In genomic region chr19:7494416-7495098, GRCh38 we compare ENCODE assay signal across 1 cellular context.
TF ChIP-seq lines count a peak whose summit lies in the region.

No MANE protein-coding gene starts in this region.

TF ChIP-seq in HepG2, 621 proteins besides CTCF, POLR2A, EP300 and RAD21 (continued from another document and continues in another):
- TF ChIP-seq ZGPAT (CRISPR knock-in tag; IDR thresholded peaks at IDR 0.05) (peak; percentile 63), THAP11 (CRISPR knock-in tag; IDR thresholded peaks at IDR 0.05) (peak; percentile 51; the same call in 1 of the 2 replicates), RFX1 (IDR thresholded peaks at IDR 0.05) (peak; percentile 52; the same call in 1 of the 2 replicates), TEF (CRISPR knock-in tag; IDR thresholded peaks at IDR 0.05) (no peak), BRD4 (CRISPR knock-in tag; IDR thresholded peaks at IDR 0.05) (0 out of 2 replicates have a peak, but pooled peaks have one; percentile 19), ZBTB38 (CRISPR knock-in tag; IDR thresholded peaks at IDR 0.05) (peak; percentile 49; the same call in 1 of the 2 replicates), NFE2L2 (IDR thresholded peaks at IDR 0.05; ENCODE audit: low read length) (no peak), ZMAT5 (CRISPR knock-in tag; IDR thresholded peaks at IDR 0.05; ENCODE audit: borderline replicate concordance, low read depth) (no peak), RAD51 (IDR thresholded peaks at IDR 0.05; ENCODE audit: borderline replicate concordance) (no peak; the same call in 1 of the 2 replicates), SOX6 (IDR thresholded peaks at IDR 0.05) (no peak), SOX6 (CRISPR knock-in tag; IDR thresholded peaks at IDR 0.05) (peak; percentile 63; the same call in 1 of the 2 replicates), RARA (CRISPR knock-in tag; IDR thresholded peaks at IDR 0.05) (peak; percentile 44; the same call in 1 of the 2 replicates), KAT8 (CRISPR knock-in tag; IDR thresholded peaks at IDR 0.05) (peak; percentile 51), TAF1 (CRISPR knock-in tag; IDR thresholded peaks at IDR 0.05) (peak; percentile 57; the same call in 1 of the 2 replicates), ETV5 (CRISPR knock-in tag; IDR thresholded peaks at IDR 0.05; ENCODE audit: borderline replicate concordance) (peak; percentile 50; the same call in 1 of the 2 replicates), TFE3 (CRISPR knock-in tag; IDR thresholded peaks at IDR 0.05) (peak; percentile 76), ZFP36L1 (CRISPR knock-in tag; IDR thresholded peaks at IDR 0.05) (peak; percentile 77), ZNF331 (CRISPR knock-in tag; IDR thresholded peaks at IDR 0.05) (no peak), HNF1B (CRISPR knock-in tag; IDR thresholded peaks at IDR 0.05) (0 out of 2 replicates have a peak, but pooled peaks have one; percentile 33), BCLAF1 (IDR thresholded peaks at IDR 0.05) (no peak), PHF8 (CRISPR knock-in tag; IDR thresholded peaks at IDR 0.05) (peak; percentile 64; the same call in 1 of the 2 replicates), MIXL1 (CRISPR knock-in tag; IDR thresholded peaks at IDR 0.05) (no peak; the same call in none of the 2 replicates), ZNF574 (CRISPR knock-in tag; IDR thresholded peaks at IDR 0.05) (peak; percentile 38), POGZ (CRISPR knock-in tag; IDR thresholded peaks at IDR 0.05) (0 out of 2 replicates have a peak, but pooled peaks have one; percentile 8), SP140L (CRISPR knock-in tag; IDR thresholded peaks at IDR 0.05; ENCODE audit: borderline replicate concordance) (0 out of 2 replicates have a peak, but pooled peaks have one; percentile 50), MBNL3 (CRISPR knock-in tag; conservative IDR thresholded peaks at IDR 0.05) (no peak), NFKB2 (CRISPR knock-in tag; IDR thresholded peaks at IDR 0.05; ENCODE audit: borderline replicate concordance) (peak; percentile 57; the same call in 1 of the 2 replicates), STAG1 (CRISPR knock-in tag; IDR thresholded peaks at IDR 0.05) (0 out of 2 replicates have a peak, but pooled peaks have one; percentile 31), KLF15 (CRISPR knock-in tag; IDR thresholded peaks at IDR 0.05; ENCODE audit: borderline replicate concordance) (no peak), CBX1 (IDR thresholded peaks at IDR 0.05; ENCODE audit: low read depth) (peak; percentile 44), ZNF292 (CRISPR knock-in tag; IDR thresholded peaks at IDR 0.05; ENCODE audit: borderline replicate concordance, low read depth) (peak; percentile 98), ZNF761 (CRISPR knock-in tag; conservative IDR thresholded peaks at IDR 0.05) (0 out of 2 replicates have a peak, but pooled peaks have one; percentile 30), NFYC (CRISPR knock-in tag; IDR thresholded peaks at IDR 0.05) (no peak), ZMYM2 (CRISPR knock-in tag; IDR thresholded peaks at IDR 0.05) (peak; percentile 9; the same call in 1 of the 2 replicates), HMGXB4 (CRISPR knock-in tag; IDR thresholded peaks at IDR 0.05; ENCODE audit: borderline replicate concordance in 1 of 2, low read depth in 1 of 2) (peak; percentile 28 to 29; a peak in 1 of 4 replicates), PRMT3 (CRISPR knock-in tag; IDR thresholded peaks at IDR 0.05; ENCODE audit: borderline replicate concordance, low read depth) (no peak), ZNF709 (CRISPR knock-in tag; IDR thresholded peaks at IDR 0.05) (peak; percentile 47; the same call in 1 of the 2 replicates), ZNF3 (CRISPR knock-in tag; IDR thresholded peaks at IDR 0.05) (no peak), ZNF710 (CRISPR knock-in tag; IDR thresholded peaks at IDR 0.05; ENCODE audit: borderline replicate concordance) (peak; percentile 79; the same call in 1 of the 2 replicates), FOXO1 (CRISPR knock-in tag; IDR thresholded peaks at IDR 0.05) (peak; percentile 59), ZNF580 (CRISPR knock-in tag; IDR thresholded peaks at IDR 0.05; ENCODE audit: borderline replicate concordance, low read depth) (0 out of 2 replicates have a peak, but pooled peaks have one; percentile 66), NCOA2 (CRISPR knock-in tag; IDR thresholded peaks at IDR 0.05) (peak; percentile 43; the same call in 1 of the 2 replicates), SOX5 (CRISPR knock-in tag; IDR thresholded peaks at IDR 0.05; ENCODE audit: borderline replicate concordance) (peak; percentile 49; the same call in 1 of the 2 replicates), HNF4A (CRISPR knock-in tag; IDR thresholded peaks at IDR 0.05) (peak; percentile 38; the same call in 1 of the 2 replicates), HOXA9 (CRISPR knock-in tag; IDR thresholded peaks at IDR 0.05; ENCODE audit: borderline replicate concordance) (no peak), ZNF552 (CRISPR knock-in tag; IDR thresholded peaks at IDR 0.05; ENCODE audit: borderline replicate concordance) (no peak), ZNF768 (CRISPR knock-in tag; IDR thresholded peaks at IDR 0.05) (peak; percentile 93), NR2F6 (IDR thresholded peaks at IDR 0.05) (no peak), NR2F6 (CRISPR knock-in tag; IDR thresholded peaks at IDR 0.05) (peak; percentile 45; the same call in 1 of the 2 replicates), ZNF501 (CRISPR knock-in tag; IDR thresholded peaks at IDR 0.05) (peak; percentile 27; the same call in 1 of the 2 replicates), PHF5A (CRISPR knock-in tag; IDR thresholded peaks at IDR 0.05; ENCODE audit: low read depth, unreplicated experiment) (no peak)
